1 cellular context compared by ENCODE assay signal in the genomic region with DNA sequence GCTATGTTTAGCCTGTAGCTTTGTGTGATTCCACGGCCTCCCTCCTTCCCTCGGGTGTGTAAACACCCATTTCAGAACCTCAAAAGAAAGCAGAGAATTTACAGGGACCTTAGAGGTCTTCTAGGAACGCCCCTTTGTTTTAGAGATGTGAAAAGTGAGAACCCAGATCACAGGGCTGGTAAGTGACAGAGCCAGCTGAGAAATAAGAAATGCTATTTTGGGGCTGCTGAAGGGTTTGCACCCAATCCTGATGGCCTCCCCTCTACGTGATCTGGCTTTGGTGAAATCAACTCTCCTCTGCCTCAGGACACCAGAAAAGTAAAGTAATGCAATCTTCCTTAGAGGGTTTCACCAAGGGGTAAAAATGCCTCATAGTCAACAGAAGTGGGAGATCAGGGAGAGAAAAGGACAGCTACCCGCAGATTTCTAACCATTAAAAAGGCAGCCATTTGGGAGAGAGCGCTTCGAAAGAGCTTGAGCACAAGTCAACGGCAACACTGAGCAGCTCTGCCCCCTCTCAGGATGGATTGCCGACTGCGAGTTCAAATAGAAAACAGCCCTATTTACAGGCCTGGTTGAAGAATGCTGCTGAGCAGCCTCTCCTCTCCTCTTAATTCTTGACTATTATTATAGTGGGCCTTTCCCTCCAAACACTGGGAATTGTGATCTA.
TF ChIP-seq lines count a peak whose summit lies in the region.

No MANE protein-coding gene starts in this region.

TF ChIP-seq in IMR-90, 13 proteins besides CTCF, POLR2A, EP300 and RAD21:
- no peak for TF ChIP-seq CHD1 (IDR thresholded peaks at IDR 0.05; ENCODE audit: low read depth, low read length)
- TF ChIP-seq SMC3 (IDR thresholded peaks at IDR 0.05; ENCODE audit: low read depth, low read length): no peak
- no peak for TF ChIP-seq CEBPB (IDR thresholded peaks at IDR 0.05; ENCODE audit: low read depth, low read length)
- TF ChIP-seq BHLHE40 (IDR thresholded peaks at IDR 0.05; ENCODE audit: low read depth, low read length): no peak
- TF ChIP-seq FOS (IDR thresholded peaks at IDR 0.05; ENCODE audit: low read depth, low read length): no peak
- TF ChIP-seq, protein P1, sequence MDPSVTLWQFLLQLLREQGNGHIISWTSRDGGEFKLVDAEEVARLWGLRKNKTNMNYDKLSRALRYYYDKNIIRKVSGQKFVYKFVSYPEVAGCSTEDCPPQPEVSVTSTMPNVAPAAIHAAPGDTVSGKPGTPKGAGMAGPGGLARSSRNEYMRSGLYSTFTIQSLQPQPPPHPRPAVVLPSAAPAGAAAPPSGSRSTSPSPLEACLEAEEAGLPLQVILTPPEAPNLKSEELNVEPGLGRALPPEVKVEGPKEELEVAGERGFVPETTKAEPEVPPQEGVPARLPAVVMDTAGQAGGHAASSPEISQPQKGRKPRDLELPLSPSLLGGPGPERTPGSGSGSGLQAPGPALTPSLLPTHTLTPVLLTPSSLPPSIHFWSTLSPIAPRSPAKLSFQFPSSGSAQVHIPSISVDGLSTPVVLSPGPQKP (IDR thresholded peaks at IDR 0.05; ENCODE audit: borderline replicate concordance, low read depth, low read length): no peak
- no peak for TF ChIP-seq MAZ (IDR thresholded peaks at IDR 0.05; ENCODE audit: borderline replicate concordance, low read depth, low read length)
- TF ChIP-seq RCOR1 (IDR thresholded peaks at IDR 0.05; ENCODE audit: insufficient replicate concordance, low read length): no peak
- no peak for TF ChIP-seq MAFK (IDR thresholded peaks at IDR 0.05; ENCODE audit: low read depth, low read length)
- TF ChIP-seq, protein P2, sequence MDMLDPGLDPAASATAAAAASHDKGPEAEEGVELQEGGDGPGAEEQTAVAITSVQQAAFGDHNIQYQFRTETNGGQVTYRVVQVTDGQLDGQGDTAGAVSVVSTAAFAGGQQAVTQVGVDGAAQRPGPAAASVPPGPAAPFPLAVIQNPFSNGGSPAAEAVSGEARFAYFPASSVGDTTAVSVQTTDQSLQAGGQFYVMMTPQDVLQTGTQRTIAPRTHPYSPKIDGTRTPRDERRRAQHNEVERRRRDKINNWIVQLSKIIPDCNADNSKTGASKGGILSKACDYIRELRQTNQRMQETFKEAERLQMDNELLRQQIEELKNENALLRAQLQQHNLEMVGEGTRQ (IDR thresholded peaks at IDR 0.05; ENCODE audit: low read depth, low read length): no peak
- no peak for TF ChIP-seq MXI1 (IDR thresholded peaks at IDR 0.05; ENCODE audit: borderline replicate concordance, low read depth, low read length)
- no peak for TF ChIP-seq NFE2L2 (IDR thresholded peaks at IDR 0.05; ENCODE audit: low read depth, low read length)
- TF ChIP-seq RFX5 (IDR thresholded peaks at IDR 0.05; ENCODE audit: low read depth, low read length): no peak
TF ChIP-seq in IMR-90: peak in this region for 0.
